In genomic region chr2:115364078-115364477, GRCh38 we compare ENCODE assay signal across 18 cellular contexts.
"Had no signal": no experiment of that assay in that cellular context is flagged by ENCODE, and none has a peak within 500 bp of the region (broad histone marks: within the 10 kb centered on the region; RNA-seq: fewer than 3 reads in every experiment).

No MANE protein-coding gene starts in this region.

- H3K27ac Mint-ChIP-seq: activated CD4-positive, alpha-beta memory T cell treated with anti-CD3 and anti-CD28 coated beads, Interleukin-2, amount 10 ng/mL, durations not matched to agents 7 days and 5 days; activated CD4-positive, alpha-beta T cell treated with anti-CD3 and anti-CD28 coated beads for 36 hours; activated CD8-positive, alpha-beta memory T cell treated with anti-CD3 and anti-CD28 coated beads, Interleukin-2, amount 10 ng/mL, durations not matched to agents 7 days and 5 days; activated naive CD8-positive, alpha-beta T cell treated with anti-CD3 and anti-CD28 coated beads for 36 hours; nephron progenitor cell; T-helper 17 cell had no signal

- H3K27me3 ChIP-seq: gastrocnemius medialis, heart left ventricle, right atrium auricular region, SJSA1, testis, upper lobe of left lung had no signal

- H3K4me1 Mint-ChIP-seq: activated CD4-positive, alpha-beta memory T cell treated with anti-CD3 and anti-CD28 coated beads, Interleukin-2, amount 10 ng/mL, durations not matched to agents 7 days and 5 days; activated CD4-positive, alpha-beta T cell treated with anti-CD3 and anti-CD28 coated beads for 36 hours; activated CD8-positive, alpha-beta memory T cell treated with anti-CD3 and anti-CD28 coated beads, Interleukin-2, amount 10 ng/mL, durations not matched to agents 7 days and 5 days; activated naive CD8-positive, alpha-beta T cell treated with anti-CD3 and anti-CD28 coated beads for 36 hours; central memory CD8-positive, alpha-beta T cell; nephron progenitor cell; T-helper 17 cell had no signal

- H3K4me1 ChIP-seq: gastrocnemius medialis, heart left ventricle, right atrium auricular region, SJSA1, testis, upper lobe of left lung had no signal

- H3K36me3 ChIP-seq: gastrocnemius medialis, heart left ventricle, right atrium auricular region, SJSA1, upper lobe of left lung had no signal

- H3K4me3 ChIP-seq: coronary artery, gastrocnemius medialis, heart left ventricle, right atrium auricular region, SJSA1, testis, upper lobe of left lung had no signal

- ATAC-seq: activated CD4-positive, alpha-beta T cell treated with anti-CD3 and anti-CD28 coated beads for 36 hours; activated CD8-positive, alpha-beta memory T cell treated with anti-CD3 and anti-CD28 coated beads, Interleukin-2, amount 10 ng/mL, durations not matched to agents 7 days and 5 days; gastrocnemius medialis; heart left ventricle; T-helper 17 cell had no signal

- DNase-seq: activated CD4-positive, alpha-beta memory T cell treated with anti-CD3 and anti-CD28 coated beads, Interleukin-2, amount 10 ng/mL, durations not matched to agents 7 days and 5 days; activated CD4-positive, alpha-beta T cell treated with anti-CD3 and anti-CD28 coated beads for 36 hours; activated CD8-positive, alpha-beta memory T cell treated with anti-CD3 and anti-CD28 coated beads, Interleukin-2, amount 10 ng/mL, durations not matched to agents 7 days and 5 days; activated naive CD8-positive, alpha-beta T cell treated with anti-CD3 and anti-CD28 coated beads for 36 hours; gastrocnemius medialis; heart left ventricle; left cardiac atrium; mesenchymal stem cell; nephron progenitor cell; stimulated activated CD4-positive, alpha-beta T cell treated with anti-CD3 and anti-CD28 coated beads, Interleukin-15, amount 100 ng/mL, for 24 hours; stimulated activated CD4-positive, alpha-beta T cell treated with anti-CD3 and anti-CD28 coated beads, Interleukin-2, amount 100 ng/mL, for 48 hours; T-helper 17 cell; testis; upper lobe of left lung had no signal

- H3K27ac ChIP-seq: coronary artery, gastrocnemius medialis, heart left ventricle, right atrium auricular region, SJSA1, testis, upper lobe of left lung had no signal

- H3K4me3 Mint-ChIP-seq: activated CD4-positive, alpha-beta memory T cell treated with anti-CD3 and anti-CD28 coated beads, Interleukin-2, amount 10 ng/mL, durations not matched to agents 7 days and 5 days; activated CD4-positive, alpha-beta T cell treated with anti-CD3 and anti-CD28 coated beads for 36 hours; activated CD8-positive, alpha-beta memory T cell treated with anti-CD3 and anti-CD28 coated beads, Interleukin-2, amount 10 ng/mL, durations not matched to agents 7 days and 5 days; activated naive CD8-positive, alpha-beta T cell treated with anti-CD3 and anti-CD28 coated beads for 36 hours; central memory CD8-positive, alpha-beta T cell; nephron progenitor cell; T-helper 17 cell had no signal

- H3K36me3 Mint-ChIP-seq: activated CD8-positive, alpha-beta memory T cell treated with anti-CD3 and anti-CD28 coated beads, Interleukin-2, amount 10 ng/mL, durations not matched to agents 7 days and 5 days; activated naive CD8-positive, alpha-beta T cell treated with anti-CD3 and anti-CD28 coated beads for 36 hours had no signal

- H3K27me3 Mint-ChIP-seq: activated CD4-positive, alpha-beta memory T cell treated with anti-CD3 and anti-CD28 coated beads, Interleukin-2, amount 10 ng/mL, durations not matched to agents 7 days and 5 days; activated CD4-positive, alpha-beta T cell treated with anti-CD3 and anti-CD28 coated beads for 36 hours; activated CD8-positive, alpha-beta memory T cell treated with anti-CD3 and anti-CD28 coated beads, Interleukin-2, amount 10 ng/mL, durations not matched to agents 7 days and 5 days; activated naive CD8-positive, alpha-beta T cell treated with anti-CD3 and anti-CD28 coated beads for 36 hours; central memory CD8-positive, alpha-beta T cell; T-helper 17 cell had no signal

- H3K9me3 ChIP-seq: gastrocnemius medialis, right atrium auricular region, testis, upper lobe of left lung had no signal
